8 cellular contexts compared by ENCODE assay signal in the genomic region with DNA sequence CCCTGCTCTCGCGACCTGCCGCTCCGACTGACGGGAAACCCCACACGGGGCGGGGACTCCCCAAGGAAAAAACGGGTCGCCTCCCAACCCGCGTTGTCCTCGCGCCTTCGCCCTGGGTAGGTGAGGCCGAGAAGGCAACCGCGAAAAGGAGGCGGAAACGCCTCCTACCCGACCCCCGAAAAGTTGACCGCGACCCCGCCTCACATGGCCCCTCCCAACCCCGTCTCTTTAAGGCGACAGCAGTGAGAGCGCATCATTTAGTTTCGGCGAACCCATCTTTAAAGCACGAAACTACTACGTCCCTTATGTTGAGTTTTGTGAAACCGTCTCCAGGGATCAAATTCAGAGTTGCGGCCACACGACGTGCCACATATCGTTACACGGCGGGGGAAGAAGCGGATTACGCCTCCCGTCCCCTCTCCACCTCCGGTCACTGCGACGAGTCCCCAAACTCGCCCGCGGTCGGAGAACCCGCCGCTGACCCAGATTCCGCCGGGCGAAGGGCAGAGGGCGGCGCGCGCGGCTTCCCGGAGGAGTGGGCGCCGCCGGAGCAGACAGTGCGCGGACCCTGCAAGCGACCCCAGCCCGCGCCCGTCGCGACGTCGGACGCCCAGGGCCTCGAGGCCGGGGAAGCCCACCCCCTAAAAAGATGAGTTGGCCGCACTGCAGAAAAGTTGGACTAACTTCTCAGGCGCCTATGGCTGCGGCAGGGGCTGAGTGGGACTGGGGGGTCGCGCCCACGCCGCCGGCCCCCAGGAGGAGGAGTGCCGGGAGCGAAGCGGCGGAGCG. TPM values are rescaled to one million over a fixed set of nuclear protein-coding genes. Genes with fewer than 3 reads are reported as not detected.
DNase-seq lines count a peak whose midpoint lies in the region; ATAC-seq and TF ChIP-seq lines count a peak whose summit lies in the region.

No MANE protein-coding gene starts in this region.

- TF ChIP-seq CTCF in DND-41 (IDR thresholded peaks at IDR 0.05; ENCODE audit: borderline replicate concordance, extremely low read depth, low read length, poor library complexity, severe bottlenecking) (no peak), upper lobe of left lung (IDR thresholded peaks at IDR 0.05) (no peak)

- H3K36me3 ChIP-seq in DND-41 (ENCODE audit: insufficient read depth, low read length) (peaks cover 13% of the 10 kb centered on the region), upper lobe of left lung (peaks cover 0 to 9% (median 0%) of the 10 kb centered on the region in 4 donors)

- H4K20me1 ChIP-seq in DND-41 (ENCODE audit: insufficient read depth, low read length), result peaks cover 12% of the 10 kb centered on the region; the same call in 1 of the 2 replicates

- no peaks in the 10 kb centered on the region for H3K9me3 Mint-ChIP-seq in activated naive CD8-positive, alpha-beta T cell (ENCODE audit: low read depth)

- H3K27ac ChIP-seq in DND-41 (ENCODE audit: low read length) (peak overlapping the region; percentile 95), upper lobe of left lung (peak overlapping the region; percentile 97 to 100 (median 99))

- peak; percentile 60 for ATAC-seq in DND-41 (ENCODE audit: insufficient read depth, low read depth)
- ATAC-seq in GM21576 (IDR thresholded peaks at IDR 0.05; ENCODE audit: unreplicated experiment), result peak; percentile 36
- peak; percentile 74 to 76 for ATAC-seq in upper lobe of left lung (ENCODE audit: low FRiP score in 2 of 2)

- H3K9me3 ChIP-seq in DND-41 (ENCODE audit: insufficient read depth, low read length, severe bottlenecking) (no peaks in the 10 kb centered on the region), upper lobe of left lung (no peaks in the 10 kb centered on the region)

- peak in 1 of 4 donors; percentile 30 for TF ChIP-seq EP300 in upper lobe of left lung (IDR thresholded peaks at IDR 0.05)

- H3K4me2 ChIP-seq in DND-41 (ENCODE audit: insufficient read depth, low read length), result peak overlapping the region; percentile 67

- peak overlapping the region; percentile 93 for H3K27ac Mint-ChIP-seq in activated naive CD8-positive, alpha-beta T cell

- H3K4me1 Mint-ChIP-seq in activated naive CD8-positive, alpha-beta T cell (ENCODE audit: low read depth), result peaks cover 15% of the 10 kb centered on the region

- peaks cover 2% of the 10 kb centered on the region for H3K36me3 Mint-ChIP-seq in activated naive CD8-positive, alpha-beta T cell

- peak in 3 of 4 donors; percentile 51 to 81 (median 76) for TF ChIP-seq POLR2A in upper lobe of left lung (IDR thresholded peaks at IDR 0.05)

- H3K4me3 ChIP-seq in DND-41 (ENCODE audit: low read depth in 1 of 2, low read length in 2 of 2) (peak overlapping the region; percentile 74 to 76), upper lobe of left lung (peak overlapping the region; percentile 65 to 93 (median 82))

- H3K27me3 Mint-ChIP-seq in activated naive CD8-positive, alpha-beta T cell, result peaks cover 2% of the 10 kb centered on the region

- peak overlapping the region; percentile 34 for H2AFZ ChIP-seq in DND-41 (ENCODE audit: low read depth, low read length)

- peaks cover 32% of the 10 kb centered on the region for H3K4me1 ChIP-seq in DND-41 (ENCODE audit: insufficient read depth, low read length)
- H3K4me1 ChIP-seq in upper lobe of left lung, result peaks cover 9 to 20% (median 17%) of the 10 kb centered on the region in 4 donors

- no peaks in the 10 kb centered on the region for H3K27me3 ChIP-seq in DND-41 (ENCODE audit: insufficient read depth, low read length, poor library complexity)
- no peaks in the 10 kb centered on the region for H3K27me3 ChIP-seq in upper lobe of left lung

- H3K79me2 ChIP-seq in DND-41 (ENCODE audit: insufficient read depth, low read length), result peaks cover 65% of the 10 kb centered on the region

- peak; percentile 91 for DNase-seq in DND-41
- DNase-seq in KG1 (lab: John Stamatoyannopoulos, UW), result peak; percentile 72
- peak; percentile 79 for DNase-seq in SKM-1 (lab: John Stamatoyannopoulos, UW; ENCODE audit: unreplicated experiment)
- DNase-seq in cardiac septum (ENCODE audit: low spot score), result peak; percentile 92
- DNase-seq in posterior cingulate gyrus, result peak; percentile 49 to 94 (median 69)
- peak; percentile 90 to 92 for DNase-seq in upper lobe of left lung

- intact Hi-C loops in cardiac septum (cut with DNase I) (no loop called here), posterior cingulate gyrus (cut with DNase I) (loop anchor here (2.0 to 10.0 kb wide), 2 partner anchors 20 to 50 kb away; a partner anchor contains a TSS)

- 0% methylated on average over 10 to 85 of the region's 88 CpGs for WGBS in upper lobe of left lung, 2 donors

- no peak overlapping the region for H3K4me3 Mint-ChIP-seq in activated naive CD8-positive, alpha-beta T cell

- H3K9ac ChIP-seq in DND-41 (ENCODE audit: low read depth, low read length), result peak overlapping the region; percentile 99

RNA-seq across cellular contexts. Expression of a gene that starts 1.1 kb away (rescaled TPM):
- total RNA-seq in cardiac septum, result 55.3 TPM
- total RNA-seq in upper lobe of left lung, result 10 to 100 TPM in 5 of 6 donors, 1 to 10 TPM in 1; 7.7 to 38.8 (median 27.9) TPM

RNA-seq across cellular contexts. Expression of a gene that starts 22.7 kb away (rescaled TPM):
- total RNA-seq in cardiac septum (0.51 TPM), upper lobe of left lung (1 to 10 TPM in 1 of 6 donors, under 1 TPM in 3, not detected in 2; 0.61 to 1.0 (median 0.63) TPM)

RNA-seq across cellular contexts. Expression of a gene that starts 34.0 kb away (rescaled TPM):
- total RNA-seq in cardiac septum (57.3 TPM), upper lobe of left lung (100 to 1,000 TPM in 3 of 6 donors, 10 to 100 TPM in 3; 71.2 to 169 (median 101) TPM)

RNA-seq across cellular contexts. Expression of a gene that starts 37.7 kb away (rescaled TPM):
- 11.9 TPM for total RNA-seq in cardiac septum
- total RNA-seq in upper lobe of left lung, result 10 to 100 TPM in 1 of 6 donors, 1 to 10 TPM in 3, not detected in 2; 3.3 to 13.8 (median 7.3) TPM

RNA-seq across cellular contexts. Expression of a gene that starts 47.5 kb away (rescaled TPM):
- total RNA-seq in cardiac septum, result 10.0 TPM
- 10 to 100 TPM in 1 of 6 donors, 1 to 10 TPM in 5; 2.7 to 14.7 (median 7.5) TPM for total RNA-seq in upper lobe of left lung

Comparison
In these comparisons a context has a peak if more than half of its experiments do, and no peak if none do; other contexts are left out.
1. Peak in every context shown above with its lines: DNase-seq, ATAC-seq, H3K4me3 ChIP-seq and H3K27ac ChIP-seq.